ENCODE assay signal across 8 cellular contexts in genomic region chr1:183021405-183022201, GRCh38. TPM values are rescaled to one million over a fixed set of nuclear protein-coding genes. Genes with fewer than 3 reads are reported as not detected.
DNase-seq lines count a peak whose midpoint lies in the region; ATAC-seq and TF ChIP-seq lines count a peak whose summit lies in the region.

No MANE protein-coding gene starts in this region.

- no peak for TF ChIP-seq CTCF in body of pancreas (IDR thresholded peaks at IDR 0.05)
- TF ChIP-seq CTCF in right lobe of liver (IDR thresholded peaks at IDR 0.05) = no peak
- no peak for TF ChIP-seq CTCF in tibial artery (IDR thresholded peaks at IDR 0.05)

- intact Hi-C loops in body of pancreas (cut with DNase I) = loop anchor here (5.0 kb wide), 1 partner anchor 54 kb away; no protein-coding TSS in a partner anchor
- intact Hi-C loops in right lobe of liver (cut with DNase I) = no loop called here
- intact Hi-C loops in tibial artery (cut with DNase I; ENCODE audit: low total_unique reads) = loop anchor here (5.0 to 10.0 kb wide), 2 partner anchors 56 to 203 kb away; no protein-coding TSS in a partner anchor

- DNase-seq in NCI-H146 treated with DMSO at 0.1 percent for 48 hours (lab: John Stamatoyannopoulos, UW; ENCODE audit: unreplicated experiment) (peak; percentile 55), NCI-H146 (lab: John Stamatoyannopoulos, UW) (no peak), body of pancreas (no peak), right lobe of liver (no peak), tibial artery (no peak)
- DNase-seq in activated T-cell treated with anti-CD3 and anti-CD28 coated beads, Interleukin-2, amount 50 U/mL, for 4 hours = no peak

- H3K9me3 Mint-ChIP-seq in activated T-cell treated with anti-CD3 and anti-CD28 coated beads, Interleukin-2, amount 50 U/mL, for 4 hours = peaks cover 4% of the 10 kb centered on the region

- peaks cover 20% of the 10 kb centered on the region for H3K4me1 Mint-ChIP-seq in activated T-cell treated with anti-CD3 and anti-CD28 coated beads, Interleukin-2, amount 50 U/mL, for 4 hours (ENCODE audit: low read depth)

- H3K36me3 ChIP-seq in body of pancreas (replicated peaks in 1 of 2; ENCODE audit: insufficient read depth in 1 of 2, low read depth in 2 of 2) = no peaks in the 10 kb centered on the region
- no peaks in the 10 kb centered on the region for H3K36me3 ChIP-seq in right lobe of liver
- no peaks in the 10 kb centered on the region for H3K36me3 ChIP-seq in tibial artery

- peaks cover 35% of the 10 kb centered on the region for H3K4me1 ChIP-seq in body of pancreas
- H3K4me1 ChIP-seq in right lobe of liver = peaks cover 0 to 31% (median 3%) of the 10 kb centered on the region in 4 donors
- peaks cover 0 to 29% (median 13%) of the 10 kb centered on the region in 4 donors for H3K4me1 ChIP-seq in tibial artery

- H3K27me3 ChIP-seq in body of pancreas = no peaks in the 10 kb centered on the region
- no peaks in the 10 kb centered on the region for H3K27me3 ChIP-seq in right lobe of liver
- H3K27me3 ChIP-seq in tibial artery = no peaks in the 10 kb centered on the region

- WGBS in body of pancreas, 2 donors = 44 to 46% methylated on average over 11 of the region's 11 CpGs
- WGBS in right lobe of liver (ENCODE audit: insufficient coverage, low coverage, low lambda C conversion rate, missing lambda C conversion rate) = 76% methylated on average over 11 of the region's 11 CpGs

- peaks cover 64% of the 10 kb centered on the region for H3K27me3 Mint-ChIP-seq in activated T-cell treated with anti-CD3 and anti-CD28 coated beads, Interleukin-2, amount 50 U/mL, for 4 hours (ENCODE audit: low read depth)

- no peak for TF ChIP-seq POLR2A in body of pancreas (IDR thresholded peaks at IDR 0.05)
- no peak for TF ChIP-seq POLR2A in right lobe of liver (IDR thresholded peaks at IDR 0.05)

- no peak overlapping the region for H3K4me3 Mint-ChIP-seq in activated T-cell treated with anti-CD3 and anti-CD28 coated beads, Interleukin-2, amount 50 U/mL, for 4 hours

- H3K27ac ChIP-seq in body of pancreas (peak overlapping the region; percentile 97 to 99 (median 98)), right lobe of liver (peak overlapping the region; percentile 94 to 99 (median 97)), tibial artery (peak overlapping the region; percentile 97 to 99)

- H3K4me3 ChIP-seq in body of pancreas (no peak overlapping the region), right lobe of liver (peak overlapping the region in 1 of 3 donors; percentile 83), tibial artery (peak overlapping the region; percentile 77 to 86)

- ATAC-seq in body of pancreas = no peak
- ATAC-seq in right lobe of liver = no peak
- ATAC-seq in GM21390 (IDR thresholded peaks at IDR 0.05; ENCODE audit: unreplicated experiment) = no peak
- no peak for ATAC-seq in activated T-cell treated with anti-CD3 and anti-CD28 coated beads, Interleukin-2, amount 50 U/mL, for 4 hours
- ATAC-seq in HG02623 (IDR thresholded peaks at IDR 0.05; ENCODE audit: unreplicated experiment) = no peak

- H3K9me3 ChIP-seq in body of pancreas = no peaks in the 10 kb centered on the region
- no peaks in the 10 kb centered on the region for H3K9me3 ChIP-seq in right lobe of liver
- no peaks in the 10 kb centered on the region for H3K9me3 ChIP-seq in tibial artery

- H3K36me3 Mint-ChIP-seq in activated T-cell treated with anti-CD3 and anti-CD28 coated beads, Interleukin-2, amount 50 U/mL, for 4 hours (ENCODE audit: insufficient read depth) = no peaks in the 10 kb centered on the region

RNA-seq across cellular contexts. Expression of gene LAMC1, which starts 1.6 kb away (rescaled TPM):
- total RNA-seq in body of pancreas (10 to 100 TPM; 60.7 to 96.6 TPM), right lobe of liver (10 to 100 TPM; 18.5 to 53.2 (median 28.0) TPM)
- total RNA-seq in activated T-cell treated with anti-CD3 and anti-CD28 coated beads, Interleukin-2, amount 50 U/mL, for 4 hours = 1 to 10 TPM in 1 of 3 donors, under 1 TPM in 2; 0.61 to 1.0 (median 0.84) TPM

Comparison
In these comparisons a context has a peak if more than half of its experiments do, and no peak if none do; other contexts are left out.
1. H3K4me3 ChIP-seq: peak in tibial artery (2 of 2); none in body of pancreas (0 of 2).
2. RNA of gene LAMC1, which starts 1.6 kb away (total RNA-seq): 60.7 to 96.6 TPM in body of pancreas and 18.5 to 53.2 TPM in right lobe of liver; 0.61 to 1.0 TPM in activated T-cell treated with anti-CD3 and anti-CD28 coated beads, Interleukin-2, amount 50 U/mL, for 4 hours; every median in the first group is over 4 times any median in the second.
3. intact Hi-C loops: an anchor here in body of pancreas (5.0 kb wide) and tibial artery (5.0 to 10.0 kb wide); none called in right lobe of liver.
4. Peak in every context shown above with its lines, with median percentiles within 50 percentile points of each other: H3K27ac ChIP-seq.